ENCODE assay signal across 8 cellular contexts in genomic region chr6:106324726-106325335, GRCh38. TPM values are rescaled to one million over a fixed set of nuclear protein-coding genes. Genes with fewer than 3 reads are reported as not detected.
DNase-seq lines count a peak whose midpoint lies in the region; ATAC-seq and TF ChIP-seq lines count a peak whose summit lies in the region.

No MANE protein-coding gene starts in this region.

- peaks cover 22% of the 10 kb centered on the region for H3K36me3 Mint-ChIP-seq in stimulated activated naive CD8-positive, alpha-beta T cell treated with anti-CD3 and anti-CD28 coated beads, Interleukin-15, Interleukin-2, amounts not matched to agents 100 ng/mL and 50 ng/mL, for 24 hours (ENCODE audit: low read depth)

- H3K4me3 Mint-ChIP-seq in stimulated activated naive CD8-positive, alpha-beta T cell treated with anti-CD3 and anti-CD28 coated beads, Interleukin-15, Interleukin-2, amounts not matched to agents 100 ng/mL and 50 ng/mL, for 24 hours = peak overlapping the region; percentile 97

- WGBS in thyroid gland, 2 donors = 3 to 6% methylated on average over 9 of the region's 9 CpGs

- H3K9ac ChIP-seq in adipocyte (ENCODE audit: low read length) = peak overlapping the region; percentile 94

- H3K4me1 Mint-ChIP-seq in stimulated activated naive CD8-positive, alpha-beta T cell treated with anti-CD3 and anti-CD28 coated beads, Interleukin-15, Interleukin-2, amounts not matched to agents 100 ng/mL and 50 ng/mL, for 24 hours (ENCODE audit: low read depth) = peaks cover 47% of the 10 kb centered on the region

- H3K27ac Mint-ChIP-seq in stimulated activated naive CD8-positive, alpha-beta T cell treated with anti-CD3 and anti-CD28 coated beads, Interleukin-15, Interleukin-2, amounts not matched to agents 100 ng/mL and 50 ng/mL, for 24 hours = peak overlapping the region; percentile 98

- H3K36me3 ChIP-seq in adipocyte (ENCODE audit: control insufficient read depth, insufficient read depth, low read length, severe bottlenecking) = no peaks in the 10 kb centered on the region
- no peaks in the 10 kb centered on the region for H3K36me3 ChIP-seq in thyroid gland

- intact Hi-C loops in thyroid gland (cut with DNase I) = no loop called here
- intact Hi-C loops in posterior cingulate gyrus (cut with DNase I) = no loop called here

- no peak for ATAC-seq in stimulated activated naive CD8-positive, alpha-beta T cell treated with anti-CD3 and anti-CD28 coated beads, Interleukin-15, Interleukin-2, amounts not matched to agents 100 U/mL and 50 U/mL, for 24 hours
- ATAC-seq in GM18517 (IDR thresholded peaks at IDR 0.05; ENCODE audit: unreplicated experiment) (no peak), HG02938 (IDR thresholded peaks at IDR 0.05; ENCODE audit: unreplicated experiment) (no peak)

- DNase-seq in stimulated activated naive CD8-positive, alpha-beta T cell treated with anti-CD3 and anti-CD28 coated beads, Interleukin-15, Interleukin-2, amounts not matched to agents 100 U/mL and 50 U/mL, for 24 hours = no peak
- DNase-seq in adipocyte (ENCODE audit: low read depth) (peak; percentile 59), thyroid gland (no peak), posterior cingulate gyrus (no peak)

- H3K27ac ChIP-seq in layer of hippocampus (ENCODE audit: low read depth, low read length) (peak overlapping the region; percentile 83), thyroid gland (peak overlapping the region; percentile 88 to 90 (median 89))

- H3K9me3 Mint-ChIP-seq in stimulated activated naive CD8-positive, alpha-beta T cell treated with anti-CD3 and anti-CD28 coated beads, Interleukin-15, Interleukin-2, amounts not matched to agents 100 ng/mL and 50 ng/mL, for 24 hours = no peaks in the 10 kb centered on the region

- H3K27me3 ChIP-seq in adipocyte (replicated peaks; ENCODE audit: control insufficient read depth, insufficient read depth, low read length) (peaks cover 5% of the 10 kb centered on the region), layer of hippocampus (ENCODE audit: control insufficient read depth, insufficient read depth, low read length) (no peaks in the 10 kb centered on the region), thyroid gland (no peaks in the 10 kb centered on the region)

- TF ChIP-seq POLR2A in thyroid gland (IDR thresholded peaks at IDR 0.05) = no peak

- H3K4me3 ChIP-seq in adipocyte (ENCODE audit: low read length) (peak overlapping the region; percentile 99), thyroid gland (replicated peaks in 1 of 3) (peak overlapping the region; percentile 61 to 82 (median 75))

- H3K9me3 ChIP-seq in adipocyte (ENCODE audit: control insufficient read depth, low read length) (no peaks in the 10 kb centered on the region), thyroid gland (no peaks in the 10 kb centered on the region)

- H3K4me1 ChIP-seq in adipocyte (ENCODE audit: control insufficient read depth, insufficient read depth, low read length) (peaks cover 13% of the 10 kb centered on the region), thyroid gland (peaks cover 4 to 13% of the 10 kb centered on the region in 2 donors)

- peaks cover 10% of the 10 kb centered on the region for H3K27me3 Mint-ChIP-seq in stimulated activated naive CD8-positive, alpha-beta T cell treated with anti-CD3 and anti-CD28 coated beads, Interleukin-15, Interleukin-2, amounts not matched to agents 100 ng/mL and 50 ng/mL, for 24 hours

- no peak for TF ChIP-seq CTCF in thyroid gland (IDR thresholded peaks at IDR 0.05)

RNA-seq across cellular contexts. Expression of gene ATG5, which starts 0.7 kb away (rescaled TPM):
- 10 to 100 TPM; 44.4 to 58.7 (median 48.7) TPM for total RNA-seq in thyroid gland

RNA-seq across cellular contexts. Expression of gene CRYBG1, which starts 35.7 kb away (rescaled TPM):
- total RNA-seq in thyroid gland = 10 to 100 TPM in 3 of 4 donors, 1 to 10 TPM in 1; 7.9 to 14.4 (median 11.1) TPM
